Comparison of ENCODE assay signal across 1 cellular context in the genomic region with DNA sequence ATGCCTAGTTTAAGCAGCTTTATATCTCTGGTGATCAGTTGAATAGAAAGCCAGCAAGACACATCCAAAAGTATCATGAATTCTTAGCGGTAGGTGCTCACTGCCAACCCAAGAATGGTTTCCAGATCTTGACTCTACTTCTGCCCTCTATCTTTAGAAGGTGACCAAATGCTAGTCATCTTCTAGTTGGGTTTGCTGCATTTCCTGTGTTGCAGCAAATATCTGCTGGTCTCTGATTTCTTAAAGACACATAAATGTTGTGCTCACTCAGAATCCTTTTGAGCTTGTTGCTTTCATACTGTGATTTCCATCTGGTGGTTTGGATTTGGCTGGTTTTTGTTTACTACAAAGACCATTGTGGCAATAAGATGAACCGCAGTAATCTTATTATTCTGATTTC.
TF ChIP-seq lines count a peak whose summit lies in the region.

No MANE protein-coding gene starts in this region.

TF ChIP-seq in endothelial cell of umbilical vein, 7 proteins besides CTCF, POLR2A, EP300 and RAD21:
- no peak for TF ChIP-seq EZH2 (IDR thresholded peaks at IDR 0.05; ENCODE audit: borderline replicate concordance, low read depth, low read length, severe bottlenecking)
- TF ChIP-seq MYC (IDR thresholded peaks at IDR 0.05; ENCODE audit: low read depth, low read length) = no peak
- no peak for TF ChIP-seq FOS (IDR thresholded peaks at IDR 0.05; ENCODE audit: borderline replicate concordance, insufficient read depth, low read length)
- no peak for TF ChIP-seq GATA2 (IDR thresholded peaks at IDR 0.05; ENCODE audit: insufficient read depth, insufficient read length, low read depth, low read length)
- no peak for TF ChIP-seq POLR2AphosphoS5 (IDR thresholded peaks at IDR 0.05; ENCODE audit: insufficient read depth, low read depth, low read length)
- TF ChIP-seq, protein P1, sequence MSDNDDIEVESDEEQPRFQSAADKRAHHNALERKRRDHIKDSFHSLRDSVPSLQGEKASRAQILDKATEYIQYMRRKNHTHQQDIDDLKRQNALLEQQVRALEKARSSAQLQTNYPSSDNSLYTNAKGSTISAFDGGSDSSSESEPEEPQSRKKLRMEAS (IDR thresholded peaks at IDR 0.05; ENCODE audit: insufficient read depth, insufficient read length) = no peak
- TF ChIP-seq JUN (IDR thresholded peaks at IDR 0.05; ENCODE audit: borderline replicate concordance, insufficient read depth, insufficient read length, low read depth) = no peak
